ENCODE assay signal across 8 cellular contexts in the genomic region with DNA sequence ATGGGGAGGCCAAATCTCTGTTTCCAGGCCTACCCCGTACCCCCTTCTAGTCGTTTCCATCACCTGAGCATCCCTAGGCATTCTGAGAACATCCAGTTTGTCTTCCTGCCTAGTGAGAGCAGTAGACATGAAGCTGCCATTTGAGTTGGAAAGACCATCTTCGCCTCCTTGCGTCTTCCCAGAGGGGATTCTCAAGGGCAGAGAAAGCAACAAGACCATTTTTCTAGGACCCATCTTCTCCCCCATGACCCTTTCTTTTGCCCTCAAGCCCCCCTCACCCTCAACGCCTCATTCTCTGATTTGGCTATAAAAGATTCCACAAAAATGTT.
DNase-seq lines count a peak whose midpoint lies in the region; ATAC-seq and TF ChIP-seq lines count a peak whose summit lies in the region.

No MANE protein-coding gene starts in this region.

- TF ChIP-seq POLR2A in testis (IDR thresholded peaks at IDR 0.05): no peak

- H3K36me3 ChIP-seq in lung (ENCODE audit: control insufficient read depth in 2 of 2, insufficient read depth in 2 of 2, low read length in 2 of 2): peaks cover 0 to 3% of the 10 kb centered on the region in 2 donors
- H3K36me3 ChIP-seq in testis (ENCODE audit: low read depth, missing control alignments): no peaks in the 10 kb centered on the region

- peak; percentile 80 for DNase-seq in activated CD4-positive, alpha-beta T cell treated with anti-CD3 and anti-CD28 coated beads, Interleukin-2, amount 10 ng/mL, durations not matched to agents 24 days and 14 days
- no peak for DNase-seq in activated CD4-positive, alpha-beta T cell treated with anti-CD3 and anti-CD28 coated beads for 1 hour
- DNase-seq in lung (ENCODE audit: low spot score) (no peak), testis (no peak), hepatic stellate cell (ENCODE audit: low spot score) (no peak), G401 (ENCODE audit: low spot score) (no peak)

- in situ Hi-C loops in G401 (cut with HindIII; ENCODE audit: low sequenced_read_pairs): no loop called here

- H3K36me3 Mint-ChIP-seq in activated CD4-positive, alpha-beta T cell treated with anti-CD3 and anti-CD28 coated beads, Interleukin-2, amount 10 ng/mL, durations not matched to agents 24 days and 14 days (ENCODE audit: low read depth): peaks cover 48% of the 10 kb centered on the region
- peaks cover 83% of the 10 kb centered on the region for H3K36me3 Mint-ChIP-seq in activated T-helper 17 cell treated with anti-CD3 and anti-CD28 coated beads, Interleukin-2, amount 50 U/mL, for 72 hours (ENCODE audit: low read depth)

- no peaks in the 10 kb centered on the region for H3K9me3 ChIP-seq in lung (ENCODE audit: control insufficient read depth in 2 of 2, insufficient read depth in 1 of 2, low read length in 1 of 2)
- no peaks in the 10 kb centered on the region for H3K9me3 ChIP-seq in testis

- no peak overlapping the region for H3K4me3 ChIP-seq in lung
- H3K4me3 ChIP-seq in testis: no peak overlapping the region

- H3K27ac ChIP-seq in lung (ENCODE audit: low read depth in 1 of 2, low read length in 1 of 2) (peak overlapping the region; percentile 84 to 87), testis (peak overlapping the region; percentile 22 to 31)

- no peak for ATAC-seq in activated T-helper 17 cell treated with anti-CD3 and anti-CD28 coated beads, Interleukin-2, amount 50 U/mL, for 72 hours (replicated peaks)
- ATAC-seq in lung (ENCODE audit: insufficient read depth, low FRiP score) (no peak), GM21381 (IDR thresholded peaks at IDR 0.05; ENCODE audit: unreplicated experiment) (no peak)

- peaks cover 86% of the 10 kb centered on the region for H3K4me1 Mint-ChIP-seq in activated CD4-positive, alpha-beta T cell treated with anti-CD3 and anti-CD28 coated beads, Interleukin-2, amount 10 ng/mL, durations not matched to agents 24 days and 14 days
- peaks cover 64% of the 10 kb centered on the region for H3K4me1 Mint-ChIP-seq in activated T-helper 17 cell treated with anti-CD3 and anti-CD28 coated beads, Interleukin-2, amount 50 U/mL, for 72 hours

- H3K4me3 Mint-ChIP-seq in activated CD4-positive, alpha-beta T cell treated with anti-CD3 and anti-CD28 coated beads, Interleukin-2, amount 10 ng/mL, durations not matched to agents 24 days and 14 days: peak overlapping the region; percentile 84
- peak overlapping the region; percentile 84 for H3K4me3 Mint-ChIP-seq in activated T-helper 17 cell treated with anti-CD3 and anti-CD28 coated beads, Interleukin-2, amount 50 U/mL, for 72 hours

- H3K27me3 ChIP-seq in lung (ENCODE audit: control insufficient read depth, insufficient read depth) (no peaks in the 10 kb centered on the region), testis (no peaks in the 10 kb centered on the region)

- no peaks in the 10 kb centered on the region for H3K27me3 Mint-ChIP-seq in activated CD4-positive, alpha-beta T cell treated with anti-CD3 and anti-CD28 coated beads, Interleukin-2, amount 10 ng/mL, durations not matched to agents 24 days and 14 days
- no peaks in the 10 kb centered on the region for H3K27me3 Mint-ChIP-seq in activated T-helper 17 cell treated with anti-CD3 and anti-CD28 coated beads, Interleukin-2, amount 50 U/mL, for 72 hours

- no peak for TF ChIP-seq CTCF in lung (IDR thresholded peaks at IDR 0.05; ENCODE audit: control extremely low read depth, extremely low read depth)
- no peak for TF ChIP-seq CTCF in testis (IDR thresholded peaks at IDR 0.05)

- intact Hi-C loops in activated CD4-positive, alpha-beta T cell treated with anti-CD3 and anti-CD28 coated beads, Interleukin-2, amount 10 ng/mL, durations not matched to agents 24 days and 14 days (cut with micrococcal nuclease): loop anchor here (2.0 to 10.0 kb wide), 5 partner anchors 26 to 362 kb away; partner anchors contain the start of gene ARL8B
- intact Hi-C loops in testis (cut with DNase I; ENCODE audit: low total_unique reads): no loop called here

- H3K4me1 ChIP-seq in lung (ENCODE audit: control insufficient read depth in 2 of 2, insufficient read depth in 2 of 2, low read length in 2 of 2) (peaks cover 10 to 21% of the 10 kb centered on the region in 2 donors), testis (peaks cover 25% of the 10 kb centered on the region)

- H3K9me3 Mint-ChIP-seq in activated CD4-positive, alpha-beta T cell treated with anti-CD3 and anti-CD28 coated beads, Interleukin-2, amount 10 ng/mL, durations not matched to agents 24 days and 14 days: no peaks in the 10 kb centered on the region
- no peaks in the 10 kb centered on the region for H3K9me3 Mint-ChIP-seq in activated T-helper 17 cell treated with anti-CD3 and anti-CD28 coated beads, Interleukin-2, amount 50 U/mL, for 72 hours

- 80 to 82% methylated on average over 5 of the region's 5 CpGs for WGBS in lung, 2 donors
- 88 to 91% methylated on average over 5 of the region's 5 CpGs for WGBS in testis, 2 donors

- peak overlapping the region; percentile 100 for H3K27ac Mint-ChIP-seq in activated CD4-positive, alpha-beta T cell treated with anti-CD3 and anti-CD28 coated beads, Interleukin-2, amount 10 ng/mL, durations not matched to agents 24 days and 14 days
- peak overlapping the region; percentile 98 for H3K27ac Mint-ChIP-seq in activated T-helper 17 cell treated with anti-CD3 and anti-CD28 coated beads, Interleukin-2, amount 50 U/mL, for 72 hours
